Comparison of ENCODE assay signal across 8 cellular contexts in the genomic region with DNA sequence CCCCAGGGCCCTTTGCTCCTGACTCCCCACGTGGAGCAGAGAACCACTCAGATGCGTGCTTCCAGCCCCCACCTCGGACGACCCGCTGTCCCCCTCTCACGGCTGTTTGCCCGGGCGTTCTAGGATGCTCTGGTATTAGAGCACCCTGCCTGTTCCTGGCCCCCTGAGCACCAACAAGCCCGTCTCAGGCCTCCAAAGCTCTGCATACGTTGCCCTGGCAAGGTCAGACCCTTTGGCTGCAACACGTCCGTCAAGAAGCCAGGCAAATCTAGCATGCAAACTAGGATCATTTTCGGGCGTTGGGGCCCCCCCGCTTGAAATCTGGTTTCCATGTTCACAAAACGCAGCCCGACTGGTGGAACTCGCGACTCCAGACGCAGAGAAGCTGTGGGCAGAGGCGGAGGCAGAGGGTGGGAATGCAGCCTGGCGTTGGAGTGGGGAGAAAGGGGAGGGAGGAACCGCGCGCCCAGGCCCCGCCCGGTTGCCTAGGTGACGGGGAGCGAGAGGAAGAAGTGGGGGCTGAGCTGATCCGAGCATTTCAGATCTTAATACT.
DNase-seq lines count a peak whose midpoint lies in the region; ATAC-seq, FAIRE-seq and TF ChIP-seq lines count a peak whose summit lies in the region.

No MANE protein-coding gene starts in this region.

- H3K4me2 ChIP-seq in astrocyte (ENCODE audit: low read length), result peak overlapping the region; percentile 93
- no peak overlapping the region for H3K4me2 ChIP-seq in PC-3 (ENCODE audit: low read length)

- no peaks in the 10 kb centered on the region for H3K9me3 Mint-ChIP-seq in astrocyte (ENCODE audit: unreplicated experiment)
- peaks cover 0 to 2% (median 0%) of the 10 kb centered on the region in 8 donors for H3K9me3 Mint-ChIP-seq in CD4-positive, alpha-beta memory T cell

- H3K4me1 ChIP-seq in astrocyte (ENCODE audit: insufficient read depth, low read length) (peaks cover 11% of the 10 kb centered on the region), PC-3 (ENCODE audit: insufficient read depth, low read length) (no peaks in the 10 kb centered on the region)
- peaks cover 4% of the 10 kb centered on the region for H3K4me1 ChIP-seq in CD4-positive, alpha-beta memory T cell (ENCODE audit: insufficient read depth, low read length)

- H3K4me3 Mint-ChIP-seq in astrocyte (ENCODE audit: unreplicated experiment), result peak overlapping the region; percentile 68
- H3K4me3 Mint-ChIP-seq in CD4-positive, alpha-beta memory T cell, result peak overlapping the region in 3 of 8 donors; percentile 39 to 66 (median 62)

- H2AFZ ChIP-seq in astrocyte (ENCODE audit: low read depth, low read length) (peak overlapping the region; percentile 80), PC-3 (ENCODE audit: low read length) (no peak overlapping the region)

- H3K4me1 Mint-ChIP-seq in astrocyte (ENCODE audit: low read depth, unreplicated experiment), result peaks cover 5% of the 10 kb centered on the region
- peaks cover 0 to 8% (median 3%) of the 10 kb centered on the region in 4 donors for H3K4me1 Mint-ChIP-seq in CD4-positive, alpha-beta memory T cell

- peak overlapping the region; percentile 50 for H3K9ac ChIP-seq in astrocyte (ENCODE audit: low read length)
- H3K9ac ChIP-seq in PC-3 (ENCODE audit: low read length), result no peak overlapping the region

- CTCF ChIA-PET in PC-3 (lab: Charles Lee), result no interaction called here
- CTCF ChIA-PET in CD4-positive, alpha-beta memory T cell (lab: Charles Lee; ENCODE audit: partially characterized antibody), result interaction anchor here (1.2 kb wide), 1 partner anchor 10 kb away, joined by 3 read pairs; no protein-coding TSS in a partner anchor

- H3K27me3 ChIP-seq in astrocyte (ENCODE audit: insufficient read depth, low read length) (no peaks in the 10 kb centered on the region), PC-3 (ENCODE audit: low read length) (no peaks in the 10 kb centered on the region)
- peaks cover 9% of the 10 kb centered on the region for H3K27me3 ChIP-seq in CD4-positive, alpha-beta memory T cell (ENCODE audit: insufficient read depth, low read length)

- no peak for TF ChIP-seq CTCF in AG09319 (IDR thresholded peaks at IDR 0.05; ENCODE audit: low read depth, low read length)
- TF ChIP-seq CTCF in astrocyte (IDR thresholded peaks at IDR 0.05; ENCODE audit: insufficient read depth, low read depth, low read length), result no peak
- no peak for TF ChIP-seq CTCF in PC-3 (conservative IDR thresholded peaks at IDR 0.05; ENCODE audit: low read depth, low read length)

- H3K36me3 Mint-ChIP-seq in astrocyte (ENCODE audit: low read depth, unreplicated experiment), result no peaks in the 10 kb centered on the region
- no peaks in the 10 kb centered on the region for H3K36me3 Mint-ChIP-seq in CD4-positive, alpha-beta memory T cell

- H3K27ac ChIP-seq in astrocyte (ENCODE audit: low read depth, low read length) (no peak overlapping the region), PC-3 (ENCODE audit: low read length) (no peak overlapping the region)
- H3K27ac ChIP-seq in CD4-positive, alpha-beta memory T cell (ENCODE audit: low read depth, low read length), result no peak overlapping the region

- no peaks in the 10 kb centered on the region for H3K9me2 ChIP-seq in PC-3 (replicated peaks; ENCODE audit: low read length)

- intact Hi-C loops in PC-3 (cut with micrococcal nuclease), result no loop called here
- intact Hi-C loops in CD4-positive, alpha-beta memory T cell (cut with micrococcal nuclease), result no loop called here

- H3K27ac Mint-ChIP-seq in astrocyte (ENCODE audit: unreplicated experiment), result peak overlapping the region; percentile 4
- H3K27ac Mint-ChIP-seq in CD4-positive, alpha-beta memory T cell, result no peak overlapping the region

- peak; percentile 54 for ATAC-seq in GM19023 (IDR thresholded peaks at IDR 0.05; ENCODE audit: unreplicated experiment)
- no peak for ATAC-seq in PC-3

- no TSS peak for BruUV-seq in PC-3 (replicated peaks; lab: Mats Ljungman, UMichigan)

- H3K9me3 ChIP-seq in astrocyte (ENCODE audit: insufficient read depth, low read depth, low read length), result no peaks in the 10 kb centered on the region
- H3K9me3 ChIP-seq in PC-3 (ENCODE audit: low read length), result no peaks in the 10 kb centered on the region
- no peaks in the 10 kb centered on the region for H3K9me3 ChIP-seq in CD4-positive, alpha-beta memory T cell (ENCODE audit: control insufficient read depth in 1 of 2, low read length in 2 of 2)

- H3F3A ChIP-seq in PC-3 (ENCODE audit: low read length, unreplicated experiment), result no peaks in the 10 kb centered on the region

- POLR2A ChIA-PET in PC-3 (lab: Charles Lee; ENCODE audit: unreplicated experiment), result no interaction called here
- POLR2A ChIA-PET in CD4-positive, alpha-beta memory T cell (lab: Charles Lee; ENCODE audit: partially characterized antibody), result no interaction called here

- H3K27me3 Mint-ChIP-seq in astrocyte (ENCODE audit: low read depth, unreplicated experiment), result no peaks in the 10 kb centered on the region
- peaks cover 35 to 44% of the 10 kb centered on the region in 2 donors for H3K27me3 Mint-ChIP-seq in CD4-positive, alpha-beta memory T cell

- H4K20me1 ChIP-seq in astrocyte (ENCODE audit: insufficient read depth, low read length) (no peaks in the 10 kb centered on the region), PC-3 (ENCODE audit: low read length) (no peaks in the 10 kb centered on the region)

- peak overlapping the region; percentile 54 for H3K4me3 ChIP-seq in astrocyte (ENCODE audit: insufficient read depth, low read depth, low read length)
- no peak overlapping the region for H3K4me3 ChIP-seq in PC-3 (ENCODE audit: low read length)
- H3K4me3 ChIP-seq in CD4-positive, alpha-beta memory T cell (ENCODE audit: low read length in 2 of 2), result no peak overlapping the region

- no peak for FAIRE-seq in astrocyte (lab: Jason Lieb, UNC)

- peak; percentile 20 for DNase-seq in AG09319 (ENCODE audit: extremely low read depth, low read depth)
- peak; percentile 65 to 84 for DNase-seq in NCI-H446 (lab: John Stamatoyannopoulos, UW)
- peak; percentile 53 for DNase-seq in astrocyte (ENCODE audit: low read depth)
- DNase-seq in hypothalamus (lab: John Stamatoyannopoulos, UW), result peak in 43 of 51 donors; percentile 6 to 88 (median 34)
- DNase-seq in retina, result peak; percentile 93
- no peak for DNase-seq in PC-3
- no peak for DNase-seq in CD4-positive, alpha-beta memory T cell

- H3K36me3 ChIP-seq in astrocyte (ENCODE audit: insufficient read depth, low read length), result no peaks in the 10 kb centered on the region
- no peaks in the 10 kb centered on the region for H3K36me3 ChIP-seq in PC-3 (ENCODE audit: low read depth, low read length)
- H3K36me3 ChIP-seq in CD4-positive, alpha-beta memory T cell (ENCODE audit: insufficient read depth, low read length), result no peaks in the 10 kb centered on the region

- H3K79me2 ChIP-seq in astrocyte (ENCODE audit: insufficient read depth, low read length) (no peaks in the 10 kb centered on the region), PC-3 (ENCODE audit: low read length) (no peaks in the 10 kb centered on the region)

Comparison
In these comparisons a context has a peak if more than half of its experiments do, and no peak if none do; other contexts are left out.
1. DNase-seq: peak in AG09319 (single experiment), NCI-H446 (2 of 2), astrocyte (single experiment), hypothalamus (43 of 51) and retina (single experiment); none in PC-3 (single experiment) and CD4-positive, alpha-beta memory T cell (0 of 5).